2 cellular contexts compared by ENCODE assay signal in genomic region chr1:93268888-93269287, GRCh38.
DNase-seq lines count a peak whose midpoint lies in the region; ATAC-seq, FAIRE-seq and TF ChIP-seq lines count a peak whose summit lies in the region.
"Not testable (repeated sequence)": the region's sequence is repeated elsewhere in the genome, so short reads cannot be mapped to it uniquely, and the experiment has no call there.

No MANE protein-coding gene starts in this region.

- not testable (repeated sequence) for TF ChIP-seq RAD21 in K562 (CRISPR knock-in tag; conservative IDR thresholded peaks at IDR 0.05 in 1 of 2, IDR thresholded peaks at IDR 0.05 in 1 of 2)

- H3K27me3 ChIP-seq in K562 (ENCODE audit: control insufficient read depth in 2 of 2, insufficient read depth in 2 of 2, low read length in 2 of 2): not testable (repeated sequence)

- not testable (repeated sequence) for H3K4me2 ChIP-seq in K562 (ENCODE audit: insufficient read depth, low read length)

- not testable (repeated sequence) for H3K9ac ChIP-seq in K562 (ENCODE audit: insufficient read depth in 1 of 2, low read depth in 2 of 2, low read length in 2 of 2)

- DNase-seq in K562 (ENCODE audit: extremely low read depth in 1 of 4, low spot score in 3 of 4): not testable (repeated sequence)

- 73% methylated on average over 3 of the region's 3 CpGs for WGBS in K562 (ENCODE audit: insufficient coverage, low coverage, missing lambda C conversion rate)

- TF ChIP-seq CTCF in HEK293 (tag by site-specific recombination; IDR thresholded peaks at IDR 0.05); K562 (IDR thresholded peaks at IDR 0.05 in 2 of 3, conservative IDR thresholded peaks at IDR 0.05 in 1 of 3; ENCODE audit: insufficient read depth in 2 of 3, low read depth in 1 of 3, low read length in 3 of 3): not testable (repeated sequence)

- not testable (repeated sequence) for TF ChIP-seq POLR2A in K562 (conservative IDR thresholded peaks at IDR 0.05)

- POLR2A ChIA-PET in HEK293 (lab: Yijun Ruan, JAX); K562 (lab: Yijun Ruan, JAX): not testable (repeated sequence)

- H3K9me1 ChIP-seq in K562 (ENCODE audit: control insufficient read depth, insufficient read depth, low read length): not testable (repeated sequence)

- H3K27ac ChIP-seq in HEK293 (ENCODE audit: extremely low read depth, low read depth, low read length); K562 (ENCODE audit: extremely low read depth, low read depth, low read length): not testable (repeated sequence)

- H2AFZ ChIP-seq in K562 (ENCODE audit: low read depth, low read length): not testable (repeated sequence)

- intact Hi-C loops in K562 (cut with micrococcal nuclease): not testable (repeated sequence)

- H3K36me3 ChIP-seq in HEK293 (ENCODE audit: control insufficient read depth in 2 of 2, insufficient read depth in 1 of 2, low read length in 2 of 2): peaks cover 0 to 18% of the 10 kb centered on the region in 2 experiments; a peak in 1 of 3 replicates
- H3K36me3 ChIP-seq in K562 (ENCODE audit: control insufficient read depth, insufficient read depth, low read length): peaks cover 11% of the 10 kb centered on the region; the same call in 1 of the 3 replicates

- H3K9me3 ChIP-seq in HEK293 (ENCODE audit: control insufficient read depth, insufficient read depth, low read depth, low read length); K562 (replicated peaks; ENCODE audit: control insufficient read depth, insufficient read depth, low read depth, low read length): not testable (repeated sequence)

- not testable (repeated sequence) for BruUV-seq in K562 (replicated peaks; lab: Mats Ljungman, UMichigan)

- H3K79me2 ChIP-seq in K562 (ENCODE audit: control insufficient read depth, insufficient read depth, low read length): not testable (repeated sequence)

- not testable (repeated sequence) for H3K4me3 ChIP-seq in HEK293 (ENCODE audit: low read depth, low read length); K562

- H4K20me1 ChIP-seq in K562 (replicated peaks; ENCODE audit: control insufficient read depth, insufficient read depth, low read length): not testable (repeated sequence)

- CTCF ChIA-PET in HEK293 (lab: Yijun Ruan, JAX); K562 (lab: Yijun Ruan, JAX; ENCODE audit: low intra/inter-chr PET ratio): not testable (repeated sequence)

- not testable (repeated sequence) for ATAC-seq in K562

- FAIRE-seq in K562 (lab: Jason Lieb, UNC): not testable (repeated sequence)

- H3K4me1 ChIP-seq in HEK293 (ENCODE audit: control insufficient read depth, insufficient read depth, low read length); K562 (replicated peaks in 1 of 2; ENCODE audit: control insufficient read depth in 2 of 2, insufficient read depth in 2 of 2, low read length in 2 of 2): not testable (repeated sequence)

- not testable (repeated sequence) for TF ChIP-seq EP300 in K562 (IDR thresholded peaks at IDR 0.05; ENCODE audit: low read length)

- in situ Hi-C loops in K562 (cut with MboI): not testable (repeated sequence)

TF ChIP-seq in HEK293, 187 proteins besides CTCF, POLR2A, EP300 and RAD21:
- TF ChIP-seq, protein P1, sequence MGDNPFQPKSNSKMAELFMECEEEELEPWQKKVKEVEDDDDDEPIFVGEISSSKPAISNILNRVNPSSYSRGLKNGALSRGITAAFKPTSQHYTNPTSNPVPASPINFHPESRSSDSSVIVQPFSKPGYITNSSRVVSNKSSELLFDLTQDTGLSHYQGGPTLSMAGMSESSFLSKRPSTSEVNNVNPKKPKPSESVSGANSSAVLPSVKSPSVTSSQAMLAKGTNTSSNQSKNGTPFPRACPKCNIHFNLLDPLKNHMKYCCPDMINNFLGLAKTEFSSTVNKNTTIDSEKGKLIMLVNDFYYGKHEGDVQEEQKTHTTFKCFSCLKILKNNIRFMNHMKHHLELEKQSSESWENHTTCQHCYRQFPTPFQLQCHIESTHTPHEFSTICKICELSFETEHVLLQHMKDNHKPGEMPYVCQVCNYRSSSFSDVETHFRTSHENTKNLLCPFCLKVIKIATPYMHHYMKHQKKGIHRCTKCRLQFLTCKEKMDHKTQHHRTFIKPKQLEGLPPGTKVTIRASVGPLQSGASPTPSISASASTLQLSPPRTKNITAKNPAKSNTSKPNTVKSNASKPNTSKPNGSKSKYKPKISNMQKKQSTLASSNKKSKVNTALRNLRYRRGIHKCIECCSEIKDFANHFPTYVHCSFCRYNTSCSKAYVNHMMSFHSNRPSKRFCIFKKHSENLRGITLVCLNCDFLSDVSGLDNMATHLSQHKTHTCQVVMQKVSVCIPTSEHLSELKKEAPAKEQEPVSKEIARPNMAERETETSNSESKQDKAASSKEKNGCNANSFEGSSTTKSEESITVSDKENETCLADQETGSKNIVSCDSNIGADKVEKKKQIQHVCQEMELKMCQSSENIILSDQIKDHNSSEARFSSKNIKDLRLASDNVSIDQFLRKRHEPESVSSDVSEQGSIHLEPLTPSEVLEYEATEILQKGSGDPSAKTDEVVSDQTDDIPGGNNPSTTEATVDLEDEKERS (tag by site-specific recombination; IDR thresholded peaks at IDR 0.05): 0 out of 2 replicates have a peak, but pooled peaks have one; percentile 21
- TF ChIP-seq ZNF146 (tag by site-specific recombination; IDR thresholded peaks at IDR 0.05): peak; percentile 95

TF ChIP-seq in K562, 482 proteins besides CTCF, POLR2A, EP300 and RAD21:
- TF ChIP-seq ZNF146 (CRISPR knock-in tag; IDR thresholded peaks at IDR 0.05; ENCODE audit: unreplicated experiment): peak; percentile 74
TF ChIP-seq in K562: peak in this region for 1; not testable (repeated sequence) for 481.
